Comparison of ENCODE assay signal across 1 cellular context in the genomic region with DNA sequence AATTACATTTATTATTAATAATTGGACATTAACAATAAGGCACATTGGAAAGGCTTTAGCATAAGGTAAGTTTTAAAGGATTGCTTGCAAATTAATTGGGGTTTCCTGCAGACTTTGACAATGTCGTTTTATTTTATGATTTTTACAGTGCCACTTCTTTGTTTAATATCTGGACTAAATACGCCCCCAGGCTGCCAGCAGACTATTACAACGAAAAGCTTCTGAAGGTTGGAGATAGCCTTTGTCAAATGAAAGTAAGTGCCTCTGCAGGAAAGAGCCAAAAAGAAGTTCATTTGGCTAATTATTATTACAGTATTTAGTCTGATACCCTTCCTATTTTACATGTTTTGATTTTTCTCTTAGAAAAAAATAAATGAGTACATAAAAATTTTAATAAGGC.
TF ChIP-seq lines count a peak whose summit lies in the region.

No MANE protein-coding gene starts in this region.

TF ChIP-seq in HEK293, 187 proteins besides CTCF, POLR2A, EP300 and RAD21 (continued from another document):
- TF ChIP-seq, protein P1, sequence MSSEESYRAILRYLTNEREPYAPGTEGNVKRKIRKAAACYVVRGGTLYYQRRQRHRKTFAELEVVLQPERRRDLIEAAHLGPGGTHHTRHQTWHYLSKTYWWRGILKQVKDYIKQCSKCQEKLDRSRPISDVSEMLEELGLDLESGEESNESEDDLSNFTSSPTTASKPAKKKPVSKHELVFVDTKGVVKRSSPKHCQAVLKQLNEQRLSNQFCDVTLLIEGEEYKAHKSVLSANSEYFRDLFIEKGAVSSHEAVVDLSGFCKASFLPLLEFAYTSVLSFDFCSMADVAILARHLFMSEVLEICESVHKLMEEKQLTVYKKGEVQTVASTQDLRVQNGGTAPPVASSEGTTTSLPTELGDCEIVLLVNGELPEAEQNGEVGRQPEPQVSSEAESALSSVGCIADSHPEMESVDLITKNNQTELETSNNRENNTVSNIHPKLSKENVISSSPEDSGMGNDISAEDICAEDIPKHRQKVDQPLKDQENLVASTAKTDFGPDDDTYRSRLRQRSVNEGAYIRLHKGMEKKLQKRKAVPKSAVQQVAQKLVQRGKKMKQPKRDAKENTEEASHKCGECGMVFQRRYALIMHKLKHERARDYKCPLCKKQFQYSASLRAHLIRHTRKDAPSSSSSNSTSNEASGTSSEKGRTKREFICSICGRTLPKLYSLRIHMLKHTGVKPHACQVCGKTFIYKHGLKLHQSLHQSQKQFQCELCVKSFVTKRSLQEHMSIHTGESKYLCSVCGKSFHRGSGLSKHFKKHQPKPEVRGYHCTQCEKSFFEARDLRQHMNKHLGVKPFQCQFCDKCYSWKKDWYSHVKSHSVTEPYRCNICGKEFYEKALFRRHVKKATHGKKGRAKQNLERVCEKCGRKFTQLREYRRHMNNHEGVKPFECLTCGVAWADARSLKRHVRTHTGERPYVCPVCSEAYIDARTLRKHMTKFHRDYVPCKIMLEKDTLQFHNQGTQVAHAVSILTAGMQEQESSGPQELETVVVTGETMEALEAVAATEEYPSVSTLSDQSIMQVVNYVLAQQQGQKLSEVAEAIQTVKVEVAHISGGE (tag by site-specific recombination; conservative IDR thresholded peaks at IDR 0.05; ENCODE audit: low read depth), result no peak
TF ChIP-seq in HEK293: peak in this region for 1.
